ENCODE assay signal across 1 cellular context in the genomic region with DNA sequence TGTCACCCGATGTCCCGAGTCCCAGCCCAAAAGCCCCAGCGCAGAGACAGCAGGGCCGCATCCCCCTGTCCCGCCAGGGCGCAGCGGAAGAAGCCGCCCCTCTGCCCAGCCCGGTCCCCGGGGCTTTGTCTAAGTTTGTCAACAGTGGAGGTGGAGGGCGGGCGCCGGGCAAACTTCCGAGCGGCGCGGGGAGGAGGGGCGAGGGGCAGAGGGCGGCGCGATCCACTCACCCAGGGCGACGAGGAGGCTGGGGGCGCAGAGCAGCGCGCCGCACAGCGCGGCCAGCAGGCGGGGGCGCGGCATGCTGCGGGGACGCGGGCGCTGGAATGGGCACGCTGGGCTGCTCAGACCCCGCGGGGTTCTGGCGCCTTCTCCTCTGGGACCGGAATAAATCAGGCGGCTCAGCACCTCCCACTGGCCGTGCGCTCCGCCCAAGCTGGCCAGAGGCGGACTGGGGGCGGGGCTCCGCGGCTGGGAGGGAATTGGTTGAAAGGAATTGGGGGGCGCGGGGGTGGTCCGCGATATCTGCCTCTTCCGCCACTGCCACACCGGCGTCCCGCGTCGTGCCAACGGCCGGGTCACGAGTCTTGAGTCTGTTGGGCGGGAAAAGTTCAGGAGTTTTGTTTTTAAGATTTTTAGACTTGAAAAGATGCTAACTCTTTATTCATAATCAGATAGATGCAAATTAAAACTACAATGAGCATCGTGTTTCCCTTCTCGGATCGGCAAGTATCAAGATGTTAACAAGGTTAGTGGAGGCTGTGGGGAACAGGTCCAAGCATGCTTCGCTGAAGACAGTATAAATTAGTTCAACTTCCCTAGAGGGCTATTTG.
A peak's percentile ranks its signal among the peaks of the same experiment; 100 is the strongest.
TF ChIP-seq lines count a peak whose summit lies in the region.

Gene MFGE8 (minus strand): TSS at position 363 of the 833 bp plus-strand sequence. CDS start 60 bp downstream, at position 303.

TF ChIP-seq in K562, 482 proteins besides CTCF, POLR2A, EP300 and RAD21 (continued from another document and continues in another):
- TF ChIP-seq, protein P1, sequence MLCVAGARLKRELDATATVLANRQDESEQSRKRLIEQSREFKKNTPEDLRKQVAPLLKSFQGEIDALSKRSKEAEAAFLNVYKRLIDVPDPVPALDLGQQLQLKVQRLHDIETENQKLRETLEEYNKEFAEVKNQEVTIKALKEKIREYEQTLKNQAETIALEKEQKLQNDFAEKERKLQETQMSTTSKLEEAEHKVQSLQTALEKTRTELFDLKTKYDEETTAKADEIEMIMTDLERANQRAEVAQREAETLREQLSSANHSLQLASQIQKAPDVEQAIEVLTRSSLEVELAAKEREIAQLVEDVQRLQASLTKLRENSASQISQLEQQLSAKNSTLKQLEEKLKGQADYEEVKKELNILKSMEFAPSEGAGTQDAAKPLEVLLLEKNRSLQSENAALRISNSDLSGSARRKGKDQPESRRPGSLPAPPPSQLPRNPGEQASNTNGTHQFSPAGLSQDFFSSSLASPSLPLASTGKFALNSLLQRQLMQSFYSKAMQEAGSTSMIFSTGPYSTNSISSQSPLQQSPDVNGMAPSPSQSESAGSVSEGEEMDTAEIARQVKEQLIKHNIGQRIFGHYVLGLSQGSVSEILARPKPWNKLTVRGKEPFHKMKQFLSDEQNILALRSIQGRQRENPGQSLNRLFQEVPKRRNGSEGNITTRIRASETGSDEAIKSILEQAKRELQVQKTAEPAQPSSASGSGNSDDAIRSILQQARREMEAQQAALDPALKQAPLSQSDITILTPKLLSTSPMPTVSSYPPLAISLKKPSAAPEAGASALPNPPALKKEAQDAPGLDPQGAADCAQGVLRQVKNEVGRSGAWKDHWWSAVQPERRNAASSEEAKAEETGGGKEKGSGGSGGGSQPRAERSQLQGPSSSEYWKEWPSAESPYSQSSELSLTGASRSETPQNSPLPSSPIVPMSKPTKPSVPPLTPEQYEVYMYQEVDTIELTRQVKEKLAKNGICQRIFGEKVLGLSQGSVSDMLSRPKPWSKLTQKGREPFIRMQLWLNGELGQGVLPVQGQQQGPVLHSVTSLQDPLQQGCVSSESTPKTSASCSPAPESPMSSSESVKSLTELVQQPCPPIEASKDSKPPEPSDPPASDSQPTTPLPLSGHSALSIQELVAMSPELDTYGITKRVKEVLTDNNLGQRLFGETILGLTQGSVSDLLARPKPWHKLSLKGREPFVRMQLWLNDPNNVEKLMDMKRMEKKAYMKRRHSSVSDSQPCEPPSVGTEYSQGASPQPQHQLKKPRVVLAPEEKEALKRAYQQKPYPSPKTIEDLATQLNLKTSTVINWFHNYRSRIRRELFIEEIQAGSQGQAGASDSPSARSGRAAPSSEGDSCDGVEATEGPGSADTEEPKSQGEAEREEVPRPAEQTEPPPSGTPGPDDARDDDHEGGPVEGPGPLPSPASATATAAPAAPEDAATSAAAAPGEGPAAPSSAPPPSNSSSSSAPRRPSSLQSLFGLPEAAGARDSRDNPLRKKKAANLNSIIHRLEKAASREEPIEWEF (CRISPR knock-in tag; IDR thresholded peaks at IDR 0.05) = no peak
- TF ChIP-seq POLR3A (IDR thresholded peaks at IDR 0.05; ENCODE audit: borderline replicate concordance, extremely low read depth, insufficient read depth, insufficient read length) (no peak), CREB1 (IDR thresholded peaks at IDR 0.05) (no peak; the same call in none of the 2 replicates), CREB1 (CRISPR knock-in tag; IDR thresholded peaks at IDR 0.05) (no peak), YBX1 (IDR thresholded peaks at IDR 0.05) (no peak), PTRF (tag; IDR thresholded peaks at IDR 0.05) (no peak), CREM (IDR thresholded peaks at IDR 0.05; ENCODE audit: low read depth) (peak; percentile 36; the same call in 1 of the 2 replicates), USF1 (CRISPR knock-in tag; IDR thresholded peaks at IDR 0.05) (no peak), SETDB1 (IDR thresholded peaks at IDR 0.05; ENCODE audit: low read length) (no peak), NFATC3 (IDR thresholded peaks at IDR 0.05) (no peak), ZNF354B (CRISPR knock-in tag; IDR thresholded peaks at IDR 0.05) (no peak), IRF2 (CRISPR knock-in tag; IDR thresholded peaks at IDR 0.05) (no peak), ZHX1 (conservative IDR thresholded peaks at IDR 0.05; ENCODE audit: low read length) (no peak), ZNF785 (CRISPR knock-in tag; IDR thresholded peaks at IDR 0.05) (no peak), SRF (CRISPR knock-in tag; IDR thresholded peaks at IDR 0.05) (no peak), SNIP1 (IDR thresholded peaks at IDR 0.05; ENCODE audit: low read depth) (no peak), E2F1 (CRISPR knock-in tag; IDR thresholded peaks at IDR 0.05) (no peak), ZNF75A (CRISPR knock-in tag; IDR thresholded peaks at IDR 0.05) (no peak), ARID4B (CRISPR knock-in tag; IDR thresholded peaks at IDR 0.05) (0 out of 2 replicates have a peak, but pooled peaks have one; percentile 30), MCM3 (IDR thresholded peaks at IDR 0.05) (no peak), NBN (IDR thresholded peaks at IDR 0.05; ENCODE audit: low read depth) (no peak), STAT5A (IDR thresholded peaks at IDR 0.05; ENCODE audit: borderline replicate concordance, low read length) (no peak), RHOXF2B (CRISPR knock-in tag; conservative IDR thresholded peaks at IDR 0.05) (no peak), RBM14 (IDR thresholded peaks at IDR 0.05; ENCODE audit: borderline replicate concordance, insufficient read depth, low read depth, low read length) (0 out of 2 replicates have a peak, but pooled peaks have one; percentile 49), RBM34 (IDR thresholded peaks at IDR 0.05; ENCODE audit: borderline replicate concordance, insufficient read depth, low read length) (no peak), CC2D1A (IDR thresholded peaks at IDR 0.05) (no peak), CXXC5 (CRISPR knock-in tag; IDR thresholded peaks at IDR 0.05) (peak; percentile 57), ZBTB43 (CRISPR knock-in tag; IDR thresholded peaks at IDR 0.05) (no peak), HMGN3 (IDR thresholded peaks at IDR 0.05; ENCODE audit: borderline replicate concordance, extremely low read depth, insufficient read length, low read depth, low read length) (peak; percentile 62), KLF16 (IDR thresholded peaks at IDR 0.05) (no peak), GABPA (tag; conservative IDR thresholded peaks at IDR 0.05; ENCODE audit: low read depth) (no peak; the same call in 1 of the 2 replicates)
- TF ChIP-seq, protein P2, sequence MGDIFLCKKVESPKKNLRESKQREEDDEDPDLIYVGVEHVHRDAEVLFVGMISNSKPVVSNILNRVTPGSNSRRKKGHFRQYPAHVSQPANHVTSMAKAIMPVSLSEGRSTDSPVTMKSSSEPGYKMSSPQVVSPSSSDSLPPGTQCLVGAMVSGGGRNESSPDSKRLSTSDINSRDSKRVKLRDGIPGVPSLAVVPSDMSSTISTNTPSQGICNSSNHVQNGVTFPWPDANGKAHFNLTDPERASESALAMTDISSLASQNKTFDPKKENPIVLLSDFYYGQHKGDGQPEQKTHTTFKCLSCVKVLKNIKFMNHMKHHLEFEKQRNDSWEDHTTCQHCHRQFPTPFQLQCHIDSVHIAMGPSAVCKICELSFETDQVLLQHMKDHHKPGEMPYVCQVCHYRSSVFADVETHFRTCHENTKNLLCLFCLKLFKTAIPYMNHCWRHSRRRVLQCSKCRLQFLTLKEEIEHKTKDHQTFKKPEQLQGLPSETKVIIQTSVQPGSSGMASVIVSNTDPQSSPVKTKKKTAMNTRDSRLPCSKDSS (IDR thresholded peaks at IDR 0.05; ENCODE audit: low read depth, partially characterized antibody) = no peak
